In genomic region chr3:87789049-87789448, GRCh38 we compare ENCODE assay signal across 13 cellular contexts. TPM values are rescaled to one million over a fixed set of nuclear protein-coding genes. Genes with fewer than 3 reads are reported as not detected.
"Had no signal": no experiment of that assay in that cellular context is flagged by ENCODE, and none has a peak within 500 bp of the region (broad histone marks: within the 10 kb centered on the region; RNA-seq: fewer than 3 reads in every experiment).

No MANE protein-coding gene starts in this region.

RNA-seq across cellular contexts. Expression of gene HTR1F, which starts 3.5 kb away (rescaled TPM):
- total RNA-seq: activated naive CD4-positive, alpha-beta T cell treated with anti-CD3 and anti-CD28 coated beads for 36 hours; activated naive CD4-positive, alpha-beta T cell treated with anti-CD3 and anti-CD28 coated beads, Interleukin-2, amount 50 U/mL, for 72 hours; activated naive CD8-positive, alpha-beta T cell treated with anti-CD3 and anti-CD28 coated beads for 36 hours; activated naive CD8-positive, alpha-beta T cell treated with anti-CD3 and anti-CD28 coated beads, Interleukin-2, amount 10 ng/mL, durations not matched to agents 7 days and 5 days; activated T-cell treated with anti-CD3 and anti-CD28 coated beads, Interleukin-2, amount 50 U/mL, for 72 hours; activated T-helper 1 cell treated with anti-CD3 and anti-CD28 coated beads, Interleukin-12 subunit alpha, Interleukin-12 subunit beta, Interleukin-2, Interleukin-4 antibody, amounts not matched to agents 30 ng/mL and 10 ng/mL and 1 ng/mL, durations not matched to agents 14 hours and 24 hours and 36 hours; activated T-helper 17 cell treated with anti-CD3 and anti-CD28 coated beads, Interleukin-2, amount 50 U/mL, for 72 hours; activated T-helper 2 cell treated with anti-CD3 and anti-CD28 coated beads, Interferon-gamma antibody, Interleukin-2, Interleukin-4, amounts not matched to agents 10 μg/mL and 5 μg/mL and 100 μg/mL, durations not matched to agents 14 hours and 24 hours and 36 hours; ascending aorta; bronchial epithelial cell; cardiac muscle cell; chondrocyte had no signal
- polyA plus RNA-seq: aorta, cardiac muscle cell had no signal
